11 cellular contexts compared by ENCODE assay signal in the genomic region with DNA sequence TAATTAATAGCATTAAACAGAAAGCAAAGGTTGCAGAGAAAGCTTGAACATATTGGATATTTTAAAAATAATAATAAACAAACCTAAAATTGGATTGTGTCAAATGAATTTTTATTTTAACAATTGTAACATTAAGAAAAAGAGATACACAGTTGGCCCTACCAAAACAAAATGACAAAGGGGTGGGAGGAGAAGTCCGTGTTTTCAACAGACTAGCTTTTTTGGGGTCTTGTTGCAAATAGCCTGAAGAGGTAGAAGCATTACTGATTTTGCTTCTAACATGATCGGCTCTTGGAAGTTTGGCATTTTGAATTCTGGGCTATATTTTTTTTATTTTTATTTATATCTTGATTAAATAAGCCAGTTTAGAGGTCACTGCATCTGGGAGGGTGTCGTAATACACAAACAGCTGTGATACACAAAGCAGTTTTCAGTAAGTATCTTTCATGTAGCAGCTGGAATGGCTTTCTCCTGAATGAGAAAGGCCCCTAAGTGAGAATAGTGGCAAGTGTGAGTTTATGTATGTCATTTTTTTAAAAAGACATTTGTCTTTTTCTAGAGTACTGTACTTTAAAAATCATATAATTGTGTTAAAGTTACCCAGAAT.
DNase-seq lines count a peak whose midpoint lies in the region; ATAC-seq and TF ChIP-seq lines count a peak whose summit lies in the region.
"Had no signal": no experiment of that assay in that cellular context is flagged by ENCODE, and none has a peak within 500 bp of the region (broad histone marks: within the 10 kb centered on the region; RNA-seq: fewer than 3 reads in every experiment).

No MANE protein-coding gene starts in this region.

- POLR2A ChIA-PET in Caco-2 (lab: Charles Lee) = interaction anchor here (0.8 to 1.1 kb wide), 2 partner anchors 18 to 58 kb away, joined by 3 to 4 read pairs; no protein-coding TSS in a partner anchor
- POLR2A ChIA-PET in naive thymus-derived CD8-positive, alpha-beta T cell (lab: Charles Lee) = interaction anchor here (0.6 to 1.8 kb wide), 8 partner anchors 9 to 85 kb away, joined by 3 to 9 read pairs (median 4); partner anchors contain the start of gene ZNF217

- TF ChIP-seq CTCF in Caco-2 (IDR thresholded peaks at IDR 0.05; ENCODE audit: insufficient read depth in 1 of 2, low read depth in 1 of 2, low read length in 1 of 2, severe bottlenecking in 1 of 2, unreplicated experiment in 1 of 2) (no peak), dorsolateral prefrontal cortex (IDR thresholded peaks at IDR 0.05 in 54 of 56, conservative IDR thresholded peaks at IDR 0.05 in 2 of 56; ENCODE audit: low read depth in 1 of 56, partially characterized antibody in 56 of 56) (peak in 8 of 56 donors; percentile 4 to 38 (median 14)), esophagus muscularis mucosa (IDR thresholded peaks at IDR 0.05) (no peak)

- no peaks in the 10 kb centered on the region for H3K36me3 ChIP-seq in Caco-2 (ENCODE audit: control insufficient read depth, insufficient read depth, low read length)
- H3K36me3 ChIP-seq in KOPT-K1 (ENCODE audit: insufficient read depth, low read length) = no peaks in the 10 kb centered on the region
- H3K36me3 ChIP-seq in esophagus muscularis mucosa = no peaks in the 10 kb centered on the region

- H3K27ac Mint-ChIP-seq in Caco-2 (ENCODE audit: unreplicated experiment) = peak overlapping the region; percentile 88
- H3K27ac Mint-ChIP-seq in naive thymus-derived CD8-positive, alpha-beta T cell = peak overlapping the region in 7 of 10 donors; percentile 79 to 95 (median 88)

- BruUV-seq in Caco-2 (replicated peaks; lab: Mats Ljungman, UMichigan) = no TSS peak

- H3K9me3 Mint-ChIP-seq in Caco-2 (ENCODE audit: unreplicated experiment) = no peaks in the 10 kb centered on the region
- H3K9me3 Mint-ChIP-seq in naive thymus-derived CD8-positive, alpha-beta T cell = no peaks in the 10 kb centered on the region

- H3K36me3 Mint-ChIP-seq in Caco-2 (ENCODE audit: insufficient read depth, unreplicated experiment) = peaks cover 25% of the 10 kb centered on the region
- H3K36me3 Mint-ChIP-seq in naive thymus-derived CD8-positive, alpha-beta T cell = no peaks in the 10 kb centered on the region

- DNase-seq in Caco-2 (peak in 1 of 2 experiments; percentile 5), dorsolateral prefrontal cortex (no peak), esophagus muscularis mucosa (ENCODE audit: extremely low spot score) (no peak), DMS79 treated with DMSO at 0.1 percent for 48 hours (lab: John Stamatoyannopoulos, UW) (no peak)
- no peak for DNase-seq in naive thymus-derived CD8-positive, alpha-beta T cell
- no peak for DNase-seq in central memory CD4-positive, alpha-beta T cell
- DNase-seq: activated T-cell treated with anti-CD3 and anti-CD28 coated beads, Interleukin-2, amount 50 U/mL, for 48 hours; EL; NK-92 treated with Interleukin-12 subunit alpha and Interleukin-12 subunit beta, amount 100 ng/mL, for 24 hours had no signal

- CTCF ChIA-PET in Caco-2 (lab: Charles Lee) = interaction anchor here (0.7 to 3.1 kb wide), 9 partner anchors 12 to 261 kb away, joined by 3 to 15 read pairs (median 4); partner anchors contain the start of gene ZNF217

- intact Hi-C loops in Caco-2 (cut with micrococcal nuclease; ENCODE audit: unreplicated experiment) (loop anchor here (1.0 to 10.0 kb wide), 9 partner anchors 27 to 386 kb away; no protein-coding TSS in a partner anchor), dorsolateral prefrontal cortex (cut with DNase I) (loop anchor here in 1 of 2 donors (5.0 kb wide), 1 partner anchor 82 kb away; no protein-coding TSS in a partner anchor), esophagus muscularis mucosa (cut with DNase I) (no loop called here)

- no peak for TF ChIP-seq POLR2A in esophagus muscularis mucosa (IDR thresholded peaks at IDR 0.05; ENCODE audit: low read depth)

- H3K4me3 ChIP-seq in Caco-2 (ENCODE audit: low read depth, low read length) (no peak overlapping the region; the same call in 1 of the 2 replicates), dorsolateral prefrontal cortex (peak overlapping the region in 35 of 59 donors; percentile 3 to 54 (median 21)), esophagus muscularis mucosa (no peak overlapping the region)

- 66% methylated on average over 3 of the region's 3 CpGs for WGBS in esophagus muscularis mucosa

- no peaks in the 10 kb centered on the region for H3K27me3 ChIP-seq in Caco-2 (replicated peaks; ENCODE audit: control insufficient read depth, insufficient read depth, low read length)
- no peaks in the 10 kb centered on the region for H3K27me3 ChIP-seq in dorsolateral prefrontal cortex
- no peaks in the 10 kb centered on the region for H3K27me3 ChIP-seq in esophagus muscularis mucosa

- H3K4me1 Mint-ChIP-seq in Caco-2 (ENCODE audit: low read depth, unreplicated experiment) = peaks cover 43% of the 10 kb centered on the region
- peaks cover 14 to 31% (median 29%) of the 10 kb centered on the region in 4 donors for H3K4me1 Mint-ChIP-seq in naive thymus-derived CD8-positive, alpha-beta T cell

- no peaks in the 10 kb centered on the region for H3K27me3 Mint-ChIP-seq in Caco-2 (ENCODE audit: insufficient read depth, unreplicated experiment)
- no peaks in the 10 kb centered on the region for H3K27me3 Mint-ChIP-seq in naive thymus-derived CD8-positive, alpha-beta T cell

- H3K4me3 Mint-ChIP-seq in Caco-2 (ENCODE audit: unreplicated experiment) = peak overlapping the region; percentile 73
- H3K4me3 Mint-ChIP-seq in naive thymus-derived CD8-positive, alpha-beta T cell = peak overlapping the region in 5 of 10 donors; percentile 32 to 76 (median 61)

- H3K9me3 ChIP-seq in Caco-2 = no peaks in the 10 kb centered on the region
- H3K9me3 ChIP-seq in KOPT-K1 (ENCODE audit: insufficient read depth, low read length, poor library complexity, severe bottlenecking) = no peaks in the 10 kb centered on the region
- H3K9me3 ChIP-seq in esophagus muscularis mucosa = no peaks in the 10 kb centered on the region

- no peak for ATAC-seq in naive thymus-derived CD8-positive, alpha-beta T cell
- ATAC-seq in GM21825 (IDR thresholded peaks at IDR 0.05; ENCODE audit: unreplicated experiment) = no peak

- H3K27ac ChIP-seq in KOPT-K1 (ENCODE audit: low read depth, low read length, poor library complexity, severe bottlenecking) (peak overlapping the region; percentile 63), dorsolateral prefrontal cortex (peak overlapping the region in 58 of 59 donors; percentile 1 to 92 (median 83)), esophagus muscularis mucosa (replicated peaks in 1 of 4) (no peak overlapping the region)

- no peak for TF ChIP-seq EP300 in esophagus muscularis mucosa (IDR thresholded peaks at IDR 0.05)

- H3K4me1 ChIP-seq in Caco-2 = peaks cover 52% of the 10 kb centered on the region
- peaks cover 19 to 32% (median 22%) of the 10 kb centered on the region in 4 donors for H3K4me1 ChIP-seq in esophagus muscularis mucosa

Comparison
In these comparisons a context has a peak if more than half of its experiments do, and no peak if none do; other contexts are left out.
1. H3K4me3 ChIP-seq: peak in dorsolateral prefrontal cortex (35 of 59); none in Caco-2 (single experiment) and esophagus muscularis mucosa (0 of 4).
2. H3K27ac ChIP-seq: peak in KOPT-K1 (single experiment) and dorsolateral prefrontal cortex (58 of 59); none in esophagus muscularis mucosa (0 of 4).